ENCODE assay signal across 1 cellular context in the genomic region with DNA sequence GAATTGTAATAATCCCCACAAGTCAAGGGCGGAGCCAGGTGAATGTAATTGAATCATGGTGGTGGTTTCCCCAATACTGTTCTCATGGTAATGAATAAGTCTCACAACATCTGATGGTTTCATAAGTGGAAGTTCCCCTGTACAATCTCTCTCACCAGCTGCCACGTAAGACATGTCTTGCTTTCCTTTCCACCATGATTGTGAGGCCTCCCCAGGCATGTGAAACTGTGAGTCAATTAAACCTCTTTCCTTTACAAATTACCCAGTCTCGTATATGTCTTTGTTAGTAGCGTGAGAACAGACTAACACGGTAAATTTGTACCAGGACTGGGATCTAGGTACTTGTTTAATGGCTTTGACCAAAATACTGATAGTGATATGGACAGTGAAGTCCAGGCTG.
TF ChIP-seq lines count a peak whose summit lies in the region.

No MANE protein-coding gene starts in this region.

TF ChIP-seq in GM12878, 131 proteins besides CTCF, POLR2A, EP300 and RAD21 (continued from another document):
- TF ChIP-seq, protein P1, sequence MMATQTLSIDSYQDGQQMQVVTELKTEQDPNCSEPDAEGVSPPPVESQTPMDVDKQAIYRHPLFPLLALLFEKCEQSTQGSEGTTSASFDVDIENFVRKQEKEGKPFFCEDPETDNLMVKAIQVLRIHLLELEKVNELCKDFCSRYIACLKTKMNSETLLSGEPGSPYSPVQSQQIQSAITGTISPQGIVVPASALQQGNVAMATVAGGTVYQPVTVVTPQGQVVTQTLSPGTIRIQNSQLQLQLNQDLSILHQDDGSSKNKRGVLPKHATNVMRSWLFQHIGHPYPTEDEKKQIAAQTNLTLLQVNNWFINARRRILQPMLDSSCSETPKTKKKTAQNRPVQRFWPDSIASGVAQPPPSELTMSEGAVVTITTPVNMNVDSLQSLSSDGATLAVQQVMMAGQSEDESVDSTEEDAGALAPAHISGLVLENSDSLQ (IDR thresholded peaks at IDR 0.05): peak; percentile 51; the same call in 1 of the 2 replicates
- TF ChIP-seq IKZF1 (conservative IDR thresholded peaks at IDR 0.05): peak; percentile 41
- TF ChIP-seq, protein P2, sequence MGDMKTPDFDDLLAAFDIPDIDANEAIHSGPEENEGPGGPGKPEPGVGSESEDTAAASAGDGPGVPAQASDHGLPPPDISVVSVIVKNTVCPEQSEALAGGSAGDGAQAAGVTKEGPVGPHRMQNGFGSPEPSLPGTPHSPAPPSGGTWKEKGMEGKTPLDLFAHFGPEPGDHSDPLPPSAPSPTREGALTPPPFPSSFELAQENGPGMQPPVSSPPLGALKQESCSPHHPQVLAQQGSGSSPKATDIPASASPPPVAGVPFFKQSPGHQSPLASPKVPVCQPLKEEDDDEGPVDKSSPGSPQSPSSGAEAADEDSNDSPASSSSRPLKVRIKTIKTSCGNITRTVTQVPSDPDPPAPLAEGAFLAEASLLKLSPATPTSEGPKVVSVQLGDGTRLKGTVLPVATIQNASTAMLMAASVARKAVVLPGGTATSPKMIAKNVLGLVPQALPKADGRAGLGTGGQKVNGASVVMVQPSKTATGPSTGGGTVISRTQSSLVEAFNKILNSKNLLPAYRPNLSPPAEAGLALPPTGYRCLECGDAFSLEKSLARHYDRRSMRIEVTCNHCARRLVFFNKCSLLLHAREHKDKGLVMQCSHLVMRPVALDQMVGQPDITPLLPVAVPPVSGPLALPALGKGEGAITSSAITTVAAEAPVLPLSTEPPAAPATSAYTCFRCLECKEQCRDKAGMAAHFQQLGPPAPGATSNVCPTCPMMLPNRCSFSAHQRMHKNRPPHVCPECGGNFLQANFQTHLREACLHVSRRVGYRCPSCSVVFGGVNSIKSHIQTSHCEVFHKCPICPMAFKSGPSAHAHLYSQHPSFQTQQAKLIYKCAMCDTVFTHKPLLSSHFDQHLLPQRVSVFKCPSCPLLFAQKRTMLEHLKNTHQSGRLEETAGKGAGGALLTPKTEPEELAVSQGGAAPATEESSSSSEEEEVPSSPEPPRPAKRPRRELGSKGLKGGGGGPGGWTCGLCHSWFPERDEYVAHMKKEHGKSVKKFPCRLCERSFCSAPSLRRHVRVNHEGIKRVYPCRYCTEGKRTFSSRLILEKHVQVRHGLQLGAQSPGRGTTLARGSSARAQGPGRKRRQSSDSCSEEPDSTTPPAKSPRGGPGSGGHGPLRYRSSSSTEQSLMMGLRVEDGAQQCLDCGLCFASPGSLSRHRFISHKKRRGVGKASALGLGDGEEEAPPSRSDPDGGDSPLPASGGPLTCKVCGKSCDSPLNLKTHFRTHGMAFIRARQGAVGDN (IDR thresholded peaks at IDR 0.05): peak; percentile 59; the same call in 1 of the 2 replicates
- TF ChIP-seq, protein P3, sequence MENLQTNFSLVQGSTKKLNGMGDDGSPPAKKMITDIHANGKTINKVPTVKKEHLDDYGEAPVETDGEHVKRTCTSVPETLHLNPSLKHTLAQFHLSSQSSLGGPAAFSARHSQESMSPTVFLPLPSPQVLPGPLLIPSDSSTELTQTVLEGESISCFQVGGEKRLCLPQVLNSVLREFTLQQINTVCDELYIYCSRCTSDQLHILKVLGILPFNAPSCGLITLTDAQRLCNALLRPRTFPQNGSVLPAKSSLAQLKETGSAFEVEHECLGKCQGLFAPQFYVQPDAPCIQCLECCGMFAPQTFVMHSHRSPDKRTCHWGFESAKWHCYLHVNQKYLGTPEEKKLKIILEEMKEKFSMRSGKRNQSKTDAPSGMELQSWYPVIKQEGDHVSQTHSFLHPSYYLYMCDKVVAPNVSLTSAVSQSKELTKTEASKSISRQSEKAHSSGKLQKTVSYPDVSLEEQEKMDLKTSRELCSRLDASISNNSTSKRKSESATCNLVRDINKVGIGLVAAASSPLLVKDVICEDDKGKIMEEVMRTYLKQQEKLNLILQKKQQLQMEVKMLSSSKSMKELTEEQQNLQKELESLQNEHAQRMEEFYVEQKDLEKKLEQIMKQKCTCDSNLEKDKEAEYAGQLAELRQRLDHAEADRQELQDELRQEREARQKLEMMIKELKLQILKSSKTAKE (IDR thresholded peaks at IDR 0.05; ENCODE audit: low read depth, poor library complexity, severe bottlenecking): peak; percentile 41
- TF ChIP-seq IKZF2 (IDR thresholded peaks at IDR 0.05): peak; percentile 67 to 76; a peak in 3 of 4 replicates
- TF ChIP-seq MEF2B (IDR thresholded peaks at IDR 0.05; ENCODE audit: partially characterized antibody, poor library complexity, severe bottlenecking): peak; percentile 41
- peak; percentile 32; the same call in 1 of the 2 replicates for TF ChIP-seq ZNF217 (IDR thresholded peaks at IDR 0.05)
- peak; percentile 85 for TF ChIP-seq MTA2 (IDR thresholded peaks at IDR 0.05; ENCODE audit: low read depth)
- TF ChIP-seq MEF2A (IDR thresholded peaks at IDR 0.05; ENCODE audit: insufficient read depth, low read depth, low read length): no peak
- no peak for TF ChIP-seq HDGF (IDR thresholded peaks at IDR 0.05)
- peak; percentile 54 for TF ChIP-seq NBN (IDR thresholded peaks at IDR 0.05)
- TF ChIP-seq, protein P4, sequence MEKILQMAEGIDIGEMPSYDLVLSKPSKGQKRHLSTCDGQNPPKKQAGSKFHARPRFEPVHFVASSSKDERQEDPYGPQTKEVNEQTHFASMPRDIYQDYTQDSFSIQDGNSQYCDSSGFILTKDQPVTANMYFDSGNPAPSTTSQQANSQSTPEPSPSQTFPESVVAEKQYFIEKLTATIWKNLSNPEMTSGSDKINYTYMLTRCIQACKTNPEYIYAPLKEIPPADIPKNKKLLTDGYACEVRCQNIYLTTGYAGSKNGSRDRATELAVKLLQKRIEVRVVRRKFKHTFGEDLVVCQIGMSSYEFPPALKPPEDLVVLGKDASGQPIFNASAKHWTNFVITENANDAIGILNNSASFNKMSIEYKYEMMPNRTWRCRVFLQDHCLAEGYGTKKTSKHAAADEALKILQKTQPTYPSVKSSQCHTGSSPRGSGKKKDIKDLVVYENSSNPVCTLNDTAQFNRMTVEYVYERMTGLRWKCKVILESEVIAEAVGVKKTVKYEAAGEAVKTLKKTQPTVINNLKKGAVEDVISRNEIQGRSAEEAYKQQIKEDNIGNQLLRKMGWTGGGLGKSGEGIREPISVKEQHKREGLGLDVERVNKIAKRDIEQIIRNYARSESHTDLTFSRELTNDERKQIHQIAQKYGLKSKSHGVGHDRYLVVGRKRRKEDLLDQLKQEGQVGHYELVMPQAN (conservative IDR thresholded peaks at IDR 0.05): no peak
- TF ChIP-seq, protein P5, sequence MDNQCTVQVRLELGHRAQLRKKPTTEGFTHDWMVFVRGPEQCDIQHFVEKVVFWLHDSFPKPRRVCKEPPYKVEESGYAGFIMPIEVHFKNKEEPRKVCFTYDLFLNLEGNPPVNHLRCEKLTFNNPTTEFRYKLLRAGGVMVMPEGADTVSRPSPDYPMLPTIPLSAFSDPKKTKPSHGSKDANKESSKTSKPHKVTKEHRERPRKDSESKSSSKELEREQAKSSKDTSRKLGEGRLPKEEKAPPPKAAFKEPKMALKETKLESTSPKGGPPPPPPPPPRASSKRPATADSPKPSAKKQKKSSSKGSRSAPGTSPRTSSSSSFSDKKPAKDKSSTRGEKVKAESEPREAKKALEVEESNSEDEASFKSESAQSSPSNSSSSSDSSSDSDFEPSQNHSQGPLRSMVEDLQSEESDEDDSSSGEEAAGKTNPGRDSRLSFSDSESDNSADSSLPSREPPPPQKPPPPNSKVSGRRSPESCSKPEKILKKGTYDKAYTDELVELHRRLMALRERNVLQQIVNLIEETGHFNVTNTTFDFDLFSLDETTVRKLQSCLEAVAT (IDR thresholded peaks at IDR 0.05): 0 out of 2 replicates have a peak, but pooled peaks have one; percentile 42
- no peak for TF ChIP-seq ZSCAN29 (IDR thresholded peaks at IDR 0.05)
- no peak for TF ChIP-seq ZNF274 (IDR thresholded peaks at IDR 0.05; ENCODE audit: insufficient read depth, insufficient read length)
- peak; percentile 43; the same call in 1 of the 2 replicates for TF ChIP-seq DPF2 (IDR thresholded peaks at IDR 0.05)
- peak; percentile 62 for TF ChIP-seq ATF7 (IDR thresholded peaks at IDR 0.05; ENCODE audit: low read depth)
- TF ChIP-seq, protein P6, sequence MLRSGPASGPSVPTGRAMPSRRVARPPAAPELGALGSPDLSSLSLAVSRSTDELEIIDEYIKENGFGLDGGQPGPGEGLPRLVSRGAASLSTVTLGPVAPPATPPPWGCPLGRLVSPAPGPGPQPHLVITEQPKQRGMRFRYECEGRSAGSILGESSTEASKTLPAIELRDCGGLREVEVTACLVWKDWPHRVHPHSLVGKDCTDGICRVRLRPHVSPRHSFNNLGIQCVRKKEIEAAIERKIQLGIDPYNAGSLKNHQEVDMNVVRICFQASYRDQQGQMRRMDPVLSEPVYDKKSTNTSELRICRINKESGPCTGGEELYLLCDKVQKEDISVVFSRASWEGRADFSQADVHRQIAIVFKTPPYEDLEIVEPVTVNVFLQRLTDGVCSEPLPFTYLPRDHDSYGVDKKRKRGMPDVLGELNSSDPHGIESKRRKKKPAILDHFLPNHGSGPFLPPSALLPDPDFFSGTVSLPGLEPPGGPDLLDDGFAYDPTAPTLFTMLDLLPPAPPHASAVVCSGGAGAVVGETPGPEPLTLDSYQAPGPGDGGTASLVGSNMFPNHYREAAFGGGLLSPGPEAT (IDR thresholded peaks at IDR 0.05; ENCODE audit: low read depth): peak; percentile 77
- TF ChIP-seq ZNF24 (IDR thresholded peaks at IDR 0.05): 0 out of 2 replicates have a peak, but pooled peaks have one; percentile 51
- TF ChIP-seq, protein P7, sequence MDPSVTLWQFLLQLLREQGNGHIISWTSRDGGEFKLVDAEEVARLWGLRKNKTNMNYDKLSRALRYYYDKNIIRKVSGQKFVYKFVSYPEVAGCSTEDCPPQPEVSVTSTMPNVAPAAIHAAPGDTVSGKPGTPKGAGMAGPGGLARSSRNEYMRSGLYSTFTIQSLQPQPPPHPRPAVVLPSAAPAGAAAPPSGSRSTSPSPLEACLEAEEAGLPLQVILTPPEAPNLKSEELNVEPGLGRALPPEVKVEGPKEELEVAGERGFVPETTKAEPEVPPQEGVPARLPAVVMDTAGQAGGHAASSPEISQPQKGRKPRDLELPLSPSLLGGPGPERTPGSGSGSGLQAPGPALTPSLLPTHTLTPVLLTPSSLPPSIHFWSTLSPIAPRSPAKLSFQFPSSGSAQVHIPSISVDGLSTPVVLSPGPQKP (IDR thresholded peaks at IDR 0.05; ENCODE audit: low read depth, low read length): no peak
- TF ChIP-seq BMI1 (IDR thresholded peaks at IDR 0.05; ENCODE audit: borderline replicate concordance): peak; percentile 46; the same call in 1 of the 2 replicates
